7 cellular contexts compared by ENCODE assay signal in the genomic region with DNA sequence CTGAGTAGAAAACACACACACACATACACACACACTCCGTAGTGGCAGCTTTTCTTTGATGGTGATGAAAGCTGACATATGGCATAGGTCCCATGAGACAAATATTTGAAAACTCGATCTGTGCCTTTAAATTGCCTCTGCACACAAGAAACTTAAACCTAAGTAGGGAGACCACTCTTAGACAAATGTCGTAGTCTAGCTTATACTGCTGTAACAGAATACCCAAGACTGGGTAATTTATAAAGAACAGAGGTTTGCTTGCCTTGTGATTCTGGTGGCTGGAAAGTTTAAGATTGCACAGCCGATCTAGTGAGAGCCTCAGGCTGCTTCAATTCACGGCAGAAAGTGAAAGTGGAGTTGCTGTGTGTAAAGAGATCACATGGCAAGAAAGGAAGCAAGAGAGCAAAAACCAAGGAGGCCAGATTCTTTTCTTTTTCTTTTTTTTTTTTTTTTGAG.
A peak's percentile ranks its signal among the peaks of the same experiment; 100 is the strongest.
DNase-seq lines count a peak whose midpoint lies in the region; ATAC-seq and TF ChIP-seq lines count a peak whose summit lies in the region.

No MANE protein-coding gene starts in this region.

- CTCF ChIA-PET in Panc1 (lab: Charles Lee): no interaction called here

- TF ChIP-seq POLR2A in heart left ventricle (IDR thresholded peaks at IDR 0.05): no peak

- H3K36me3 Mint-ChIP-seq in stimulated activated memory B cell treated with anti-CD40 and anti-IgM and Interleukin-4, amounts not matched to agents 10 μg/mL and 1 μg/mL and 100 μg/mL, for 72 hours: no peaks in the 10 kb centered on the region
- no peaks in the 10 kb centered on the region for H3K36me3 Mint-ChIP-seq in endodermal cell (ENCODE audit: low read depth)

- in situ Hi-C loops in Panc1 (cut with HindIII; ENCODE audit: low pct_unique_long_range_greater_than_20kb, low sequenced_read_pairs): no loop called here

- H3K4me1 Mint-ChIP-seq in stimulated activated memory B cell treated with anti-CD40 and anti-IgM and Interleukin-4, amounts not matched to agents 10 μg/mL and 1 μg/mL and 100 μg/mL, for 72 hours: peaks cover 12% of the 10 kb centered on the region
- H3K4me1 Mint-ChIP-seq in endodermal cell: peaks cover 5% of the 10 kb centered on the region

- no peak for DNase-seq in Panc1 (ENCODE audit: low read depth, low spot score)
- peak in 1 of 5 donors; percentile 9 for DNase-seq in heart left ventricle
- DNase-seq in endodermal cell: no peak
- DNase-seq in effector CD8-positive, alpha-beta T cell (lab: John Stamatoyannopoulos, UW): no peak

- POLR2A ChIA-PET in Panc1 (lab: Charles Lee): no interaction called here

- H3K27ac ChIP-seq in Panc1 (ENCODE audit: low read length) (no peak overlapping the region), heart left ventricle (peak overlapping the region in 6 of 12 donors; percentile 6 to 34 (median 20)), endodermal cell (ENCODE audit: low read depth, low read length) (no peak overlapping the region)

- no peak for TF ChIP-seq CTCF in Panc1 (IDR thresholded peaks at IDR 0.05)
- no peak for TF ChIP-seq CTCF in heart left ventricle (IDR thresholded peaks at IDR 0.05)
- TF ChIP-seq CTCF in endodermal cell (conservative IDR thresholded peaks at IDR 0.05): no peak

- no peaks in the 10 kb centered on the region for H3K9me3 ChIP-seq in Panc1 (ENCODE audit: control insufficient read depth, insufficient read depth, low read depth, low read length)
- H3K9me3 ChIP-seq in heart left ventricle: no peaks in the 10 kb centered on the region
- H3K9me3 ChIP-seq in endodermal cell (ENCODE audit: control insufficient read depth, low read length): no peaks in the 10 kb centered on the region

- ATAC-seq in GM18858 (IDR thresholded peaks at IDR 0.05; ENCODE audit: unreplicated experiment) (peak; percentile 86), HG03039 (IDR thresholded peaks at IDR 0.05; ENCODE audit: unreplicated experiment) (peak; percentile 49), Panc1 (no peak), heart left ventricle (peak in 3 of 4 donors; percentile 28 to 59 (median 33))
- ATAC-seq in stimulated activated memory B cell treated with anti-CD40 and anti-IgM and Interleukin-4, amounts not matched to agents 10 μg/mL and 1 μg/mL and 100 μg/mL, for 72 hours: peak; percentile 72

- H3K4me1 ChIP-seq in Panc1 (ENCODE audit: control insufficient read depth, insufficient read depth, low read length) (no peaks in the 10 kb centered on the region), heart left ventricle (peaks cover 0 to 7% (median 0%) of the 10 kb centered on the region in 12 donors), endodermal cell (ENCODE audit: control insufficient read depth, insufficient read depth, low read length) (no peaks in the 10 kb centered on the region)

- no peaks in the 10 kb centered on the region for H3K27me3 ChIP-seq in Panc1 (ENCODE audit: control insufficient read depth, insufficient read depth, low read length)
- no peaks in the 10 kb centered on the region for H3K27me3 ChIP-seq in heart left ventricle
- H3K27me3 ChIP-seq in endodermal cell (ENCODE audit: control insufficient read depth, insufficient read depth, low read length, poor library complexity, severe bottlenecking): no peaks in the 10 kb centered on the region

- H3K27me3 Mint-ChIP-seq in stimulated activated memory B cell treated with anti-CD40 and anti-IgM and Interleukin-4, amounts not matched to agents 10 μg/mL and 1 μg/mL and 100 μg/mL, for 72 hours: no peaks in the 10 kb centered on the region
- no peaks in the 10 kb centered on the region for H3K27me3 Mint-ChIP-seq in endodermal cell (ENCODE audit: insufficient read depth)

- H3K9me3 Mint-ChIP-seq in stimulated activated memory B cell treated with anti-CD40 and anti-IgM and Interleukin-4, amounts not matched to agents 10 μg/mL and 1 μg/mL and 100 μg/mL, for 72 hours: no peaks in the 10 kb centered on the region
- no peaks in the 10 kb centered on the region for H3K9me3 Mint-ChIP-seq in endodermal cell

- H3K9ac ChIP-seq in endodermal cell (ENCODE audit: extremely low read depth, low read length, poor library complexity, severe bottlenecking): no peak overlapping the region

- no peaks in the 10 kb centered on the region for H3K36me3 ChIP-seq in Panc1 (ENCODE audit: control insufficient read depth, insufficient read depth, low read length)
- H3K36me3 ChIP-seq in heart left ventricle: no peaks in the 10 kb centered on the region
- no peaks in the 10 kb centered on the region for H3K36me3 ChIP-seq in endodermal cell (ENCODE audit: control insufficient read depth, insufficient read depth, low read length)

- H3K4me3 Mint-ChIP-seq in stimulated activated memory B cell treated with anti-CD40 and anti-IgM and Interleukin-4, amounts not matched to agents 10 μg/mL and 1 μg/mL and 100 μg/mL, for 72 hours: peak overlapping the region; percentile 77
- H3K4me3 Mint-ChIP-seq in endodermal cell: no peak overlapping the region

- no TSS peak for BruUV-seq in Panc1 (replicated peaks; lab: Mats Ljungman, UMichigan)

- WGBS in heart left ventricle, 4 donors: 22 to 37% (median 30%) methylated on average over 5 of the region's 5 CpGs
- 82 to 94% methylated on average over 3 to 5 of the region's 5 CpGs for WGBS in endodermal cell (ENCODE audit: insufficient coverage in 1 of 2, insufficient read length in 1 of 2), 2 experiments

- H3K27ac Mint-ChIP-seq in stimulated activated memory B cell treated with anti-CD40 and anti-IgM and Interleukin-4, amounts not matched to agents 10 μg/mL and 1 μg/mL and 100 μg/mL, for 72 hours: peak overlapping the region; percentile 80
- no peak overlapping the region for H3K27ac Mint-ChIP-seq in endodermal cell

- H3K4me3 ChIP-seq in Panc1 (ENCODE audit: low read depth in 2 of 2, low read length in 2 of 2): peak overlapping the region; percentile 14 to 43; a peak in 3 of 4 replicates
- peak overlapping the region in 10 of 12 donors; percentile 15 to 55 (median 40) for H3K4me3 ChIP-seq in heart left ventricle
- no peak overlapping the region for H3K4me3 ChIP-seq in endodermal cell (ENCODE audit: low read length)

- intact Hi-C loops in Panc1 (cut with micrococcal nuclease; ENCODE audit: unreplicated experiment): no loop called here
- intact Hi-C loops in heart left ventricle (cut with DNase I): no loop called here
